In the genomic region with DNA sequence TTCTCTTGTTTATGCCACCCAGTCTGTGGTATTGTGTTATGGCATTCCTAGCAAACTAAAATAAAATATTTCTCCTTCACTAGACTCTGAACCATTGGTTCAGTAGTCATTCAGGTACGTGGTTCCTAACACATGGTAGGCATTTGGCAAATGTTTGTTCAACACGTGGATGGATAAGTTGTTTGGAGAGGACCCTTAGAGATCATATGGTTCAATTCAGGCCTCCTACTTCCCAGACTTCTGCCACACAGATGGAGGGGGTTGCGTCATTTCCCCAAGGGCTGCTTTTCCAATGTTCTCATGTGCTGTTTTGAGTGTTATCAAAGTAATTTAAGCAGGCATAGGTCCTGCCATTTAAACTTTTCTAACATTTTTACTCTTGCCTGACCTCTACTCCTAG, we compare ENCODE assay signal across 19 cellular contexts. TPM values are rescaled to one million over a fixed set of nuclear protein-coding genes. Genes with fewer than 3 reads are reported as not detected.
DNase-seq lines count a peak whose midpoint lies in the region; ATAC-seq and TF ChIP-seq lines count a peak whose summit lies in the region.
"Had no signal": no experiment of that assay in that cellular context is flagged by ENCODE, and none has a peak within 500 bp of the region (broad histone marks: within the 10 kb centered on the region; RNA-seq: fewer than 3 reads in every experiment).

No MANE protein-coding gene starts in this region.

- no peak overlapping the region for H2BK15ac ChIP-seq in IMR-90 (ENCODE audit: low read depth, low read length)

- no peak overlapping the region for H3K27ac ChIP-seq in BLaER1 treated with 17β-estradiol and CSF1 and Interleukin-3, amounts not matched to agents 10 nM and 100 nM
- no peak overlapping the region for H3K27ac ChIP-seq in IMR-90 (ENCODE audit: insufficient read depth, low read length)
- H3K27ac ChIP-seq in left lung, result peak overlapping the region; percentile 10 to 47
- H3K27ac ChIP-seq: body of pancreas, uterus, WERI-Rb-1 had no signal

- dilution Hi-C loops in IMR-90 (cut with HindIII; ENCODE audit: low sequenced_read_pairs, unreplicated experiment), result no loop called here

- peaks cover 3% of the 10 kb centered on the region; the same call in 1 of the 2 replicates for H3K9me1 ChIP-seq in IMR-90 (ENCODE audit: insufficient read depth, low read length)

- DNase-seq in IMR-90 (no peak), WTC11 (ENCODE audit: low spot score) (no peak), left lung (no peak), kidney tubule cell (ENCODE audit: low spot score) (no peak)
- DNase-seq in stimulated activated CD4-positive, alpha-beta T cell treated with anti-CD3 and anti-CD28 coated beads, Interleukin-4, amount 100 ng/mL, for 24 hours, result no peak
- no peak for DNase-seq in stimulated activated CD4-positive, alpha-beta T cell treated with anti-CD3 and anti-CD28 coated beads, Interleukin-2, amount 100 ng/mL, for 24 hours
- DNase-seq: activated CD8-positive, alpha-beta T cell treated with anti-CD3 and anti-CD28 coated beads for 36 hours; activated T-cell treated with anti-CD3 and anti-CD28 coated beads, Interleukin-2, amount 50 U/mL, for 48 hours; body of pancreas; cortex of kidney; NCI-H226; SHP77 treated with DMSO at 0.1 percent for 48 hours; uterus; WERI-Rb-1 had no signal

- H3K9me3 Mint-ChIP-seq in WTC11, result no peaks in the 10 kb centered on the region
- H3K9me3 Mint-ChIP-seq: activated CD8-positive, alpha-beta T cell treated with anti-CD3 and anti-CD28 coated beads for 36 hours; T-helper 1 cell treated with Interleukin-12 subunit alpha and Interleukin-12 subunit beta and Interleukin-4 antibody, amounts not matched to agents 30 μg/mL and 1 μg/mL, for 36 hours had no signal

- no peak for TF ChIP-seq CTCF in IMR-90 (conservative IDR thresholded peaks at IDR 0.05; ENCODE audit: low read depth, low read length)
- TF ChIP-seq CTCF in WTC11 (IDR thresholded peaks at IDR 0.05), result no peak
- no peak for TF ChIP-seq CTCF in left lung (IDR thresholded peaks at IDR 0.05)

- WGBS in IMR-90 (ENCODE audit: extremely low coverage in 2 of 2, insufficient read length in 1 of 2), 2 experiments, result no CpG with 5 or more reads among the region's 3 CpGs

- intact Hi-C loops in IMR-90 (cut with micrococcal nuclease), result no loop called here
- intact Hi-C loops in left lung (cut with DNase I), result no loop called here

- H3K4ac ChIP-seq in IMR-90 (ENCODE audit: low read depth, low read length), result no peak overlapping the region

- no peak overlapping the region for H3K9ac ChIP-seq in BLaER1 treated with 17β-estradiol and CSF1 and Interleukin-3, amounts not matched to agents 10 nM and 100 nM
- no peak overlapping the region for H3K9ac ChIP-seq in IMR-90 (ENCODE audit: low read depth, low read length)

- H2BK120ac ChIP-seq in IMR-90 (ENCODE audit: low read depth, low read length), result no peak overlapping the region

- CTCF ChIA-PET in IMR-90 (lab: Yijun Ruan, JAX), result no interaction called here
- CTCF ChIA-PET in WTC11 (lab: Charles Lee), result interaction anchor here (0.7 to 1.5 kb wide), 3 partner anchors 12 to 138 kb away, joined by 3 to 6 read pairs (median 3); no protein-coding TSS in a partner anchor

- H3K18ac ChIP-seq in IMR-90 (ENCODE audit: low read depth, low read length), result no peak overlapping the region

- H3K4me2 ChIP-seq in BLaER1 treated with 17β-estradiol and CSF1 and Interleukin-3, amounts not matched to agents 10 nM and 100 nM, result peak overlapping the region in 6 of 11 experiments; percentile 2 to 35 (median 23); a peak in 7 of 22 replicates
- H3K4me2 ChIP-seq in IMR-90 (ENCODE audit: low read depth, low read length), result no peak overlapping the region

- no peak overlapping the region for H3K14ac ChIP-seq in IMR-90 (replicated peaks; ENCODE audit: low read depth, low read length)

- no peaks in the 10 kb centered on the region for H3K27me3 ChIP-seq in BLaER1 treated with 17β-estradiol and CSF1 and Interleukin-3, amounts not matched to agents 10 nM and 100 nM
- H3K27me3 ChIP-seq in IMR-90 (ENCODE audit: control insufficient read depth, insufficient read depth, low read length) (peaks cover 6% of the 10 kb centered on the region; the same call in 1 of the 2 replicates), left lung (no peaks in the 10 kb centered on the region)
- H3K27me3 ChIP-seq: body of pancreas, uterus had no signal

- peaks cover 40% of the 10 kb centered on the region for H3K27me3 Mint-ChIP-seq in WTC11 (ENCODE audit: low read depth)
- H3K27me3 Mint-ChIP-seq: activated CD8-positive, alpha-beta T cell treated with anti-CD3 and anti-CD28 coated beads for 36 hours; activated naive CD8-positive, alpha-beta T cell had no signal

- H3K36me3 ChIP-seq in BLaER1 treated with 17β-estradiol and CSF1 and Interleukin-3, amounts not matched to agents 10 nM and 100 nM, result no peaks in the 10 kb centered on the region
- no peaks in the 10 kb centered on the region for H3K36me3 ChIP-seq in IMR-90 (ENCODE audit: control insufficient read depth, insufficient read depth, low read length)
- no peaks in the 10 kb centered on the region for H3K36me3 ChIP-seq in left lung
- H3K36me3 ChIP-seq: uterus, WERI-Rb-1 had no signal

- no peak overlapping the region for H2AK5ac ChIP-seq in IMR-90 (ENCODE audit: low read depth, low read length)

- no peak overlapping the region for H3K27ac Mint-ChIP-seq in WTC11
- H3K27ac Mint-ChIP-seq: activated CD8-positive, alpha-beta T cell treated with anti-CD3 and anti-CD28 coated beads for 36 hours; activated naive CD8-positive, alpha-beta T cell; T-helper 1 cell treated with Interleukin-12 subunit alpha and Interleukin-12 subunit beta and Interleukin-4 antibody, amounts not matched to agents 30 μg/mL and 1 μg/mL, for 36 hours had no signal

- no peak overlapping the region for H3K4me3 Mint-ChIP-seq in WTC11
- H3K4me3 Mint-ChIP-seq: activated CD8-positive, alpha-beta T cell treated with anti-CD3 and anti-CD28 coated beads for 36 hours; activated naive CD8-positive, alpha-beta T cell; T-helper 1 cell treated with Interleukin-12 subunit alpha and Interleukin-12 subunit beta and Interleukin-4 antibody, amounts not matched to agents 30 μg/mL and 1 μg/mL, for 36 hours had no signal

- H3K4me1 ChIP-seq in BLaER1 treated with 17β-estradiol and CSF1 and Interleukin-3, amounts not matched to agents 10 nM and 100 nM, result peaks cover 11 to 33% (median 19%) of the 10 kb centered on the region in 10 experiments
- no peaks in the 10 kb centered on the region for H3K4me1 ChIP-seq in IMR-90 (ENCODE audit: control insufficient read depth, insufficient read depth, low read length)
- H3K4me1 ChIP-seq in left lung, result peaks cover 2 to 17% of the 10 kb centered on the region in 2 donors
- H3K4me1 ChIP-seq: uterus had no signal

- no peak overlapping the region for H4K8ac ChIP-seq in IMR-90 (ENCODE audit: low read depth in 2 of 2, low read length in 2 of 2)

- TF ChIP-seq POLR2A in IMR-90 (IDR thresholded peaks at IDR 0.05; ENCODE audit: low read depth, low read length), result no peak

- no peak overlapping the region for H4K91ac ChIP-seq in IMR-90 (ENCODE audit: insufficient read depth, low read depth, low read length)

- BruUV-seq in IMR-90 (replicated peaks; lab: Mats Ljungman, UMichigan), result no TSS peak

- H3K9me3 ChIP-seq in BLaER1 treated with 17β-estradiol and CSF1 and Interleukin-3, amounts not matched to agents 10 nM and 100 nM (replicated peaks in 1 of 11), result no peaks in the 10 kb centered on the region
- no peaks in the 10 kb centered on the region for H3K9me3 ChIP-seq in IMR-90 (ENCODE audit: control insufficient read depth, insufficient read depth, low read length)
- H3K9me3 ChIP-seq in left lung, result no peaks in the 10 kb centered on the region
- H3K9me3 ChIP-seq: body of pancreas, uterus had no signal

- ATAC-seq in IMR-90 (ENCODE audit: low read depth) (no peak; the same call in 1 of the 2 replicates), WTC11 (no peak), left lung (peak; percentile 37), GM18502 (IDR thresholded peaks at IDR 0.05; ENCODE audit: poor library complexity, unreplicated experiment) (no peak)
- ATAC-seq: activated CD8-positive, alpha-beta T cell treated with anti-CD3 and anti-CD28 coated beads for 36 hours; body of pancreas had no signal

- H2BK20ac ChIP-seq in IMR-90 (ENCODE audit: low read depth, low read length), result no peak overlapping the region

- H3K79me1 ChIP-seq in IMR-90 (ENCODE audit: low read depth in 1 of 2, low read length in 2 of 2), result no peaks in the 10 kb centered on the region

- H3K4me3 ChIP-seq in BLaER1 treated with 17β-estradiol and CSF1 and Interleukin-3, amounts not matched to agents 10 nM and 100 nM, result no peak overlapping the region
- no peak overlapping the region for H3K4me3 ChIP-seq in IMR-90 (ENCODE audit: insufficient read depth, low read depth, low read length)
- no peak overlapping the region for H3K4me3 ChIP-seq in left lung
- H3K4me3 ChIP-seq: body of pancreas, uterus had no signal

- no peak overlapping the region for H2BK5ac ChIP-seq in IMR-90 (ENCODE audit: low read depth, low read length, poor library complexity, severe bottlenecking)

- H3K56ac ChIP-seq in IMR-90 (ENCODE audit: extremely low read depth, insufficient read depth, low read length), result no peak overlapping the region

- POLR2A ChIA-PET in IMR-90 (lab: Charles Lee; ENCODE audit: unreplicated experiment), result no interaction called here
- POLR2A ChIA-PET in WTC11 (lab: Charles Lee), result no interaction called here

- H3K36me3 Mint-ChIP-seq in WTC11, result no peaks in the 10 kb centered on the region

- H2AK9ac ChIP-seq in IMR-90 (replicated peaks; ENCODE audit: low read depth, low read length, poor library complexity), result no peak overlapping the region

- peaks cover 0 to 5% (median 0%) of the 10 kb centered on the region in 11 experiments; a peak in 4 of 22 replicates for H4K20me1 ChIP-seq in BLaER1 treated with 17β-estradiol and CSF1 and Interleukin-3, amounts not matched to agents 10 nM and 100 nM
- no peaks in the 10 kb centered on the region for H4K20me1 ChIP-seq in IMR-90 (ENCODE audit: insufficient read depth, low read length)

- no peak overlapping the region for H4K5ac ChIP-seq in IMR-90 (ENCODE audit: low read depth, low read length)

- H3K23ac ChIP-seq in IMR-90 (ENCODE audit: low read depth, low read length), result no peak overlapping the region

- no peak for TF ChIP-seq RAD21 in IMR-90 (IDR thresholded peaks at IDR 0.05; ENCODE audit: low read length)

- H2AFZ ChIP-seq in IMR-90 (replicated peaks; ENCODE audit: low read length, poor library complexity), result no peak overlapping the region

- H3K4me1 Mint-ChIP-seq in WTC11, result peaks cover 4% of the 10 kb centered on the region; the same call in 1 of the 2 replicates

- in situ Hi-C loops in IMR-90 (cut with MboI; ENCODE audit: low sequenced_read_pairs), result no loop called here

RNA-seq across cellular contexts. Expression of a gene that starts 6.7 kb away (rescaled TPM):
- total RNA-seq in IMR-90 (2012; rRNA removed) (not detected in 2 replicates), WTC11 (2021) (not detected in 3 replicates), left lung (100 to 1,000 TPM; 162 to 257 TPM)
- polyA plus RNA-seq in IMR-90 (2012; rRNA removed), result not detected in 2 replicates
- not detected in 2 replicates for polyA plus RNA-seq in IMR-90 (2012; cell fraction: cytosol; rRNA removed)
- polyA plus RNA-seq in IMR-90 (2012; cell fraction: nucleus; rRNA removed; ENCODE audit: low replicate concordance), result not detected in 2 replicates
- total RNA-seq: activated CD8-positive, alpha-beta T cell treated with anti-CD3 and anti-CD28 coated beads for 36 hours; renal cortical epithelial cell; uterus had no signal

RNA-seq across cellular contexts. Expression of a gene that starts 8.8 kb away (rescaled TPM):
- total RNA-seq in IMR-90 (2012; rRNA removed), result 0.83 and 1.1 TPM in 2 replicates
- 5.4 and 5.9 TPM in 2 replicates for polyA plus RNA-seq in IMR-90 (2012; rRNA removed)
- 3.2 and 4.7 TPM in 2 replicates for polyA plus RNA-seq in IMR-90 (2012; cell fraction: cytosol; rRNA removed)
- 2.2 and 7.5 TPM in 2 replicates for polyA plus RNA-seq in IMR-90 (2012; cell fraction: nucleus; rRNA removed; ENCODE audit: low replicate concordance)
- total RNA-seq in WTC11 (2021), result 10.2 to 11.7 TPM (median 11.5 TPM) in 3 replicates
- total RNA-seq in left lung, result 1 to 10 TPM; 4.0 to 5.9 TPM

RNA-seq across cellular contexts. Expression of a gene that starts 45.9 kb away (rescaled TPM):
- total RNA-seq in IMR-90 (2012; rRNA removed) (not detected in 2 replicates), WTC11 (2021) (9.6 to 14.8 TPM (median 11.5 TPM) in 3 replicates), left lung (1 to 10 TPM; 1.2 to 3.2 TPM)
- polyA plus RNA-seq in IMR-90 (2012; rRNA removed), result 1.0 and 1.2 TPM in 2 replicates
- not detected in 2 replicates for polyA plus RNA-seq in IMR-90 (2012; cell fraction: cytosol; rRNA removed)
- 0.23 TPM in 1 of 2 replicates, not detected in the other for polyA plus RNA-seq in IMR-90 (2012; cell fraction: nucleus; rRNA removed; ENCODE audit: low replicate concordance)
- total RNA-seq: activated CD8-positive, alpha-beta T cell treated with anti-CD3 and anti-CD28 coated beads for 36 hours; body of pancreas; renal cortical epithelial cell had no signal

Comparison
In these comparisons a context has a peak if more than half of its experiments do, and no peak if none do; other contexts are left out.
1. H3K27ac ChIP-seq: peak in left lung (2 of 2); none in BLaER1 treated with 17β-estradiol and CSF1 and Interleukin-3, amounts not matched to agents 10 nM and 100 nM (0 of 11) and IMR-90 (single experiment).
2. RNA of a gene that starts 6.7 kb away (total RNA-seq): 162 to 257 TPM in left lung; not detected in WTC11 and not detected in IMR-90; every median in the first group is over 100 times any median in the second.